ENCODE assay signal across 1 cellular context in genomic region chr1:147083919-147084272, GRCh38.
TF ChIP-seq lines count a peak whose summit lies in the region.

No MANE protein-coding gene starts in this region.

TF ChIP-seq in SK-N-SH treated with all-trans-retinoic acid at 6 μM for 48 hours, 23 proteins besides CTCF, POLR2A, EP300 and RAD21 (continued from another document):
- TF ChIP-seq, protein P1, sequence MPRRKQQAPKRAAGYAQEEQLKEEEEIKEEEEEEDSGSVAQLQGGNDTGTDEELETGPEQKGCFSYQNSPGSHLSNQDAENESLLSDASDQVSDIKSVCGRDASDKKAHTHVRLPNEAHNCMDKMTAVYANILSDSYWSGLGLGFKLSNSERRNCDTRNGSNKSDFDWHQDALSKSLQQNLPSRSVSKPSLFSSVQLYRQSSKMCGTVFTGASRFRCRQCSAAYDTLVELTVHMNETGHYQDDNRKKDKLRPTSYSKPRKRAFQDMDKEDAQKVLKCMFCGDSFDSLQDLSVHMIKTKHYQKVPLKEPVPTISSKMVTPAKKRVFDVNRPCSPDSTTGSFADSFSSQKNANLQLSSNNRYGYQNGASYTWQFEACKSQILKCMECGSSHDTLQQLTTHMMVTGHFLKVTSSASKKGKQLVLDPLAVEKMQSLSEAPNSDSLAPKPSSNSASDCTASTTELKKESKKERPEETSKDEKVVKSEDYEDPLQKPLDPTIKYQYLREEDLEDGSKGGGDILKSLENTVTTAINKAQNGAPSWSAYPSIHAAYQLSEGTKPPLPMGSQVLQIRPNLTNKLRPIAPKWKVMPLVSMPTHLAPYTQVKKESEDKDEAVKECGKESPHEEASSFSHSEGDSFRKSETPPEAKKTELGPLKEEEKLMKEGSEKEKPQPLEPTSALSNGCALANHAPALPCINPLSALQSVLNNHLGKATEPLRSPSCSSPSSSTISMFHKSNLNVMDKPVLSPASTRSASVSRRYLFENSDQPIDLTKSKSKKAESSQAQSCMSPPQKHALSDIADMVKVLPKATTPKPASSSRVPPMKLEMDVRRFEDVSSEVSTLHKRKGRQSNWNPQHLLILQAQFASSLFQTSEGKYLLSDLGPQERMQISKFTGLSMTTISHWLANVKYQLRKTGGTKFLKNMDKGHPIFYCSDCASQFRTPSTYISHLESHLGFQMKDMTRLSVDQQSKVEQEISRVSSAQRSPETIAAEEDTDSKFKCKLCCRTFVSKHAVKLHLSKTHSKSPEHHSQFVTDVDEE (CRISPR knock-in tag; IDR thresholded peaks at IDR 0.05): no peak
- no peak for TF ChIP-seq ESRRG (CRISPR knock-in tag; IDR thresholded peaks at IDR 0.05)
